23 cellular contexts compared by ENCODE assay signal in genomic region chr1:21283524-21283923, GRCh38. TPM values are rescaled to one million over a fixed set of nuclear protein-coding genes. Genes with fewer than 3 reads are reported as not detected.
DNase-seq lines count a peak whose midpoint lies in the region; ATAC-seq and TF ChIP-seq lines count a peak whose summit lies in the region.
"Had no signal": no experiment of that assay in that cellular context is flagged by ENCODE, and none has a peak within 500 bp of the region (broad histone marks: within the 10 kb centered on the region; RNA-seq: fewer than 3 reads in every experiment).

No MANE protein-coding gene starts in this region.

- H3K4me2 ChIP-seq in BLaER1 treated with 17β-estradiol and CSF1 and Interleukin-3, amounts not matched to agents 10 nM and 100 nM, result peak overlapping the region; percentile 76 to 97 (median 84); a peak in 21 of 22 replicates
- H3K4me2 ChIP-seq: GM23338 had no signal

- H3K4me3 ChIP-seq in BLaER1 treated with 17β-estradiol and CSF1 and Interleukin-3, amounts not matched to agents 10 nM and 100 nM, result no peak overlapping the region
- no peak overlapping the region for H3K4me3 ChIP-seq in esophagus squamous epithelium
- H3K4me3 ChIP-seq in prostate gland, result no peak overlapping the region
- no peak overlapping the region for H3K4me3 ChIP-seq in psoas muscle
- H3K4me3 ChIP-seq in gastroesophageal sphincter, result no peak overlapping the region
- H3K4me3 ChIP-seq: GM23338, HAP-1 had no signal

- peaks cover 0 to 27% (median 12%) of the 10 kb centered on the region in 11 experiments; a peak in 13 of 22 replicates for H4K20me1 ChIP-seq in BLaER1 treated with 17β-estradiol and CSF1 and Interleukin-3, amounts not matched to agents 10 nM and 100 nM

- no peak for TF ChIP-seq EP300 in gastroesophageal sphincter (IDR thresholded peaks at IDR 0.05)

- no peak for TF ChIP-seq CTCF in esophagus squamous epithelium (IDR thresholded peaks at IDR 0.05)
- no peak for TF ChIP-seq CTCF in prostate gland (IDR thresholded peaks at IDR 0.05)
- TF ChIP-seq CTCF in psoas muscle (IDR thresholded peaks at IDR 0.05), result no peak
- no peak for TF ChIP-seq CTCF in gastroesophageal sphincter (IDR thresholded peaks at IDR 0.05)

- no peak for TF ChIP-seq POLR2A in esophagus squamous epithelium (IDR thresholded peaks at IDR 0.05)
- no peak for TF ChIP-seq POLR2A in prostate gland (IDR thresholded peaks at IDR 0.05)
- no peak for TF ChIP-seq POLR2A in gastroesophageal sphincter (IDR thresholded peaks at IDR 0.05)

- intact Hi-C loops in esophagus squamous epithelium (cut with DNase I), result no loop called here
- intact Hi-C loops in prostate gland (cut with DNase I), result no loop called here
- intact Hi-C loops in psoas muscle (cut with DNase I), result no loop called here

- H3K9ac ChIP-seq in BLaER1 treated with 17β-estradiol and CSF1 and Interleukin-3, amounts not matched to agents 10 nM and 100 nM, result no peak overlapping the region

- H3K4me1 ChIP-seq in BLaER1 treated with 17β-estradiol and CSF1 and Interleukin-3, amounts not matched to agents 10 nM and 100 nM, result peaks cover 49 to 75% (median 68%) of the 10 kb centered on the region in 10 experiments
- H3K4me1 ChIP-seq in esophagus squamous epithelium, result peaks cover 31 to 91% (median 48%) of the 10 kb centered on the region in 3 donors
- peaks cover 9% of the 10 kb centered on the region for H3K4me1 ChIP-seq in prostate gland (replicated peaks)
- H3K4me1 ChIP-seq in psoas muscle, result peaks cover 5% of the 10 kb centered on the region
- peaks cover 0 to 36% (median 11%) of the 10 kb centered on the region in 3 donors for H3K4me1 ChIP-seq in gastroesophageal sphincter
- H3K4me1 ChIP-seq: HAP-1 had no signal

- H3K27me3 ChIP-seq in BLaER1 treated with 17β-estradiol and CSF1 and Interleukin-3, amounts not matched to agents 10 nM and 100 nM, result peaks cover 0 to 21% (median 0%) of the 10 kb centered on the region in 11 experiments; a peak in 5 of 22 replicates
- no peaks in the 10 kb centered on the region for H3K27me3 ChIP-seq in esophagus squamous epithelium
- H3K27me3 ChIP-seq in prostate gland (replicated peaks; ENCODE audit: insufficient read depth), result no peaks in the 10 kb centered on the region
- H3K27me3 ChIP-seq in psoas muscle (ENCODE audit: insufficient read depth in 3 of 3, low read length in 2 of 3), result no peaks in the 10 kb centered on the region
- H3K27me3 ChIP-seq in gastroesophageal sphincter, result no peaks in the 10 kb centered on the region

- ATAC-seq in SK-N-SH treated with all-trans-retinoic acid at 6 μM for 48 hours (peak; percentile 26; the same call in 1 of the 3 replicates), psoas muscle (no peak), gastroesophageal sphincter (no peak)

- H3K36me3 ChIP-seq in BLaER1 treated with 17β-estradiol and CSF1 and Interleukin-3, amounts not matched to agents 10 nM and 100 nM, result no peaks in the 10 kb centered on the region; a peak in 1 of 22 replicates
- H3K36me3 ChIP-seq in esophagus squamous epithelium, result no peaks in the 10 kb centered on the region
- H3K36me3 ChIP-seq in prostate gland, result no peaks in the 10 kb centered on the region
- H3K36me3 ChIP-seq in psoas muscle (ENCODE audit: insufficient read depth in 1 of 2, low read depth in 1 of 2), result no peaks in the 10 kb centered on the region
- peaks cover 0 to 28% of the 10 kb centered on the region in 2 donors for H3K36me3 ChIP-seq in gastroesophageal sphincter
- H3K36me3 ChIP-seq: HAP-1 had no signal

- no peak overlapping the region for H3K27ac ChIP-seq in BLaER1 treated with 17β-estradiol and CSF1 and Interleukin-3, amounts not matched to agents 10 nM and 100 nM
- H3K27ac ChIP-seq in esophagus squamous epithelium, result peak overlapping the region in 3 of 4 donors; percentile 71 to 85 (median 75)
- H3K27ac ChIP-seq in prostate gland, result peak overlapping the region; percentile 77 to 78
- no peak overlapping the region for H3K27ac ChIP-seq in psoas muscle
- no peak overlapping the region for H3K27ac ChIP-seq in gastroesophageal sphincter

- DNase-seq in esophagus squamous epithelium (lab: John Stamatoyannopoulos, UW) (no peak), prostate gland (ENCODE audit: low spot score) (no peak), psoas muscle (no peak), SHP77 treated with DMSO at 0.1 percent for 48 hours (lab: John Stamatoyannopoulos, UW) (no peak), DMS53 treated with DMSO at 0.1 percent for 48 hours (lab: John Stamatoyannopoulos, UW; ENCODE audit: unreplicated experiment) (no peak)
- DNase-seq: DMS53, EL, GF-D8, KBM-7, MM.1S, NCI-H1048, NCI-H1417 treated with DMSO at 0.1 percent for 48 hours, NCI-H187 treated with DMSO at 0.1 percent for 48 hours, NCI-H2107, NCI-H446 treated with DMSO at 0.1 percent for 48 hours, NCI-H526 treated with DMSO at 0.1 percent for 48 hours, OCI-M1, SHP77 had no signal

- WGBS in esophagus squamous epithelium, 2 donors, result 75 to 77% methylated on average over 5 to 7 of the region's 7 CpGs
- 94% methylated on average over 7 of the region's 7 CpGs for WGBS in prostate gland
- WGBS in psoas muscle, 3 donors, result 94 to 97% (median 94%) methylated on average over 7 of the region's 7 CpGs
- WGBS in gastroesophageal sphincter (ENCODE audit: low coverage in 1 of 2), 2 donors, result 85 to 89% methylated on average over 6 to 7 of the region's 7 CpGs

- H3K9me3 ChIP-seq in BLaER1 treated with 17β-estradiol and CSF1 and Interleukin-3, amounts not matched to agents 10 nM and 100 nM (replicated peaks in 1 of 11), result no peaks in the 10 kb centered on the region
- H3K9me3 ChIP-seq in esophagus squamous epithelium (no peaks in the 10 kb centered on the region), prostate gland (no peaks in the 10 kb centered on the region), psoas muscle (no peaks in the 10 kb centered on the region), gastroesophageal sphincter (no peaks in the 10 kb centered on the region)
- H3K9me3 ChIP-seq: HAP-1 had no signal

TF ChIP-seq in SK-N-SH treated with all-trans-retinoic acid at 6 μM for 48 hours, 23 proteins besides CTCF, POLR2A, EP300 and RAD21:
- TF ChIP-seq ZNF8 (CRISPR knock-in tag; IDR thresholded peaks at IDR 0.05) (peak; percentile 74), TCF4 (CRISPR knock-in tag; IDR thresholded peaks at IDR 0.05; ENCODE audit: borderline replicate concordance) (peak; percentile 48; the same call in 1 of the 2 replicates), CSDC2 (CRISPR knock-in tag; IDR thresholded peaks at IDR 0.05) (no peak)

RNA-seq across cellular contexts. Expression of gene ECE1, which starts 6.7 kb away (rescaled TPM):
- 10 to 100 TPM; 11.3 to 42.2 (median 24.1) TPM for total RNA-seq in esophagus squamous epithelium
- total RNA-seq in prostate gland, result 100 to 1,000 TPM; 113 to 146 TPM
- 10 to 100 TPM; 12.3 to 24.9 (median 19.0) TPM for total RNA-seq in psoas muscle
- polyA plus RNA-seq in psoas muscle, result 10 to 100 TPM; 12.2 to 14.6 (median 13.2) TPM
- 10 to 100 TPM; 68.3 to 94.7 (median 69.9) TPM for total RNA-seq in gastroesophageal sphincter

Comparison
In these comparisons a context has a peak if more than half of its experiments do, and no peak if none do; other contexts are left out.
1. H3K27ac ChIP-seq: peak in esophagus squamous epithelium (3 of 4) and prostate gland (2 of 2); none in BLaER1 treated with 17β-estradiol and CSF1 and Interleukin-3, amounts not matched to agents 10 nM and 100 nM (0 of 11), psoas muscle (single experiment) and gastroesophageal sphincter (0 of 4).